ENCODE assay signal across 40 cellular contexts in genomic region chr21:23699402-23699801, GRCh38.
"Had no signal": no experiment of that assay in that cellular context is flagged by ENCODE, and none has a peak within 500 bp of the region (broad histone marks: within the 10 kb centered on the region; RNA-seq: fewer than 3 reads in every experiment).

No MANE protein-coding gene starts in this region.

- H3K27ac ChIP-seq: adrenal gland, ascending aorta, body of pancreas, brain microvascular endothelial cell, breast epithelium, cardiac muscle cell had no signal

- H3K4me3 ChIP-seq: adrenal gland, ascending aorta, body of pancreas, breast epithelium, cardiac muscle cell had no signal

- H3K36me3 Mint-ChIP-seq: activated naive CD4-positive, alpha-beta T cell treated with anti-CD3 and anti-CD28 coated beads, Interleukin-2, amount 10 ng/mL, durations not matched to agents 7 days and 5 days; activated naive CD4-positive, alpha-beta T cell treated with anti-CD3 and anti-CD28 coated beads, Interleukin-2, amount 50 U/mL, for 24 hours; activated naive CD8-positive, alpha-beta T cell; activated naive CD8-positive, alpha-beta T cell treated with anti-CD3 and anti-CD28 coated beads for 36 hours; activated naive CD8-positive, alpha-beta T cell treated with anti-CD3 and anti-CD28 coated beads, Interleukin-2, amount 10 ng/mL, durations not matched to agents 7 days and 5 days; brain had no signal

- ATAC-seq: activated naive CD4-positive, alpha-beta T cell treated with anti-CD3 and anti-CD28 coated beads, Interleukin-2, amount 50 U/mL, for 72 hours; activated naive CD8-positive, alpha-beta T cell treated with anti-CD3 and anti-CD28 coated beads, Interleukin-2, amount 50 U/mL, for 24 hours; activated T-cell treated with anti-CD3 and anti-CD28 coated beads, Interleukin-2, amount 50 U/mL, for 4 hours; activated T-cell treated with anti-CD3 and anti-CD28 coated beads, Interleukin-2, amount 50 U/mL, for 72 hours; activated T-helper 17 cell treated with anti-CD3 and anti-CD28 coated beads, Interleukin-2, amount 50 U/mL, for 72 hours; body of pancreas had no signal

- DNase-seq: activated effector memory CD4-positive, alpha-beta T cell treated with anti-CD3 and anti-CD28 coated beads, Interleukin-2, amount 50 U/mL, for 16 hours; activated effector memory CD4-positive, alpha-beta T cell treated with Interleukin-2 at 50 U/mL for 16 hours; activated gamma-delta T cell; activated gamma-delta T cell treated with Interleukin-2 at 50 U/mL for 16 hours; activated naive CD4-positive, alpha-beta T cell; activated naive CD4-positive, alpha-beta T cell treated with anti-CD3 and anti-CD28 coated beads for 36 hours; activated naive CD4-positive, alpha-beta T cell treated with anti-CD3 and anti-CD28 coated beads, Interleukin-2, amount 10 ng/mL, durations not matched to agents 7 days and 5 days; activated naive CD4-positive, alpha-beta T cell treated with anti-CD3 and anti-CD28 coated beads, Interleukin-2, amount 50 U/mL, for 16 hours; activated naive CD4-positive, alpha-beta T cell treated with Interleukin-2 at 50 U/mL for 16 hours; activated naive CD8-positive, alpha-beta T cell treated with anti-CD3 and anti-CD28 coated beads for 36 hours; activated naive CD8-positive, alpha-beta T cell treated with anti-CD3 and anti-CD28 coated beads, Interleukin-2, amount 10 ng/mL, durations not matched to agents 7 days and 5 days; activated naive CD8-positive, alpha-beta T cell treated with anti-CD3 and anti-CD28 coated beads, Interleukin-2, amount 50 U/mL, for 24 hours; activated T-cell treated with anti-CD3 and anti-CD28 coated beads, Interleukin-2, amount 50 U/mL, for 1 hour; activated T-cell treated with anti-CD3 and anti-CD28 coated beads, Interleukin-2, amount 50 U/mL, for 24 hours; activated T-cell treated with anti-CD3 and anti-CD28 coated beads, Interleukin-2, amount 50 U/mL, for 4 hours; activated T-cell treated with anti-CD3 and anti-CD28 coated beads, Interleukin-2, amount 50 U/mL, for 48 hours; activated T-cell treated with anti-CD3 and anti-CD28 coated beads, Interleukin-2, amount 50 U/mL, for 72 hours; adrenal gland; amniotic stem cell; amygdala; anterior cingulate cortex; aorta; body of pancreas; brain microvascular endothelial cell; caudate nucleus; central memory CD4-positive, alpha-beta T cell; cerebellar nuclear complex had no signal

- H3K36me3 ChIP-seq: adrenal gland, ascending aorta, brain microvascular endothelial cell, breast epithelium, cardiac muscle cell had no signal

- H3K27me3 Mint-ChIP-seq: activated naive CD4-positive, alpha-beta T cell treated with anti-CD3 and anti-CD28 coated beads, Interleukin-2, amount 10 ng/mL, durations not matched to agents 7 days and 5 days; activated naive CD8-positive, alpha-beta T cell treated with anti-CD3 and anti-CD28 coated beads for 36 hours; activated naive CD8-positive, alpha-beta T cell treated with anti-CD3 and anti-CD28 coated beads, Interleukin-2, amount 10 ng/mL, durations not matched to agents 7 days and 5 days; activated T-cell treated with anti-CD3 and anti-CD28 coated beads, Interleukin-2, amount 50 U/mL, for 24 hours; brain; central memory CD8-positive, alpha-beta T cell had no signal

- H3K9me3 ChIP-seq: adrenal gland, ascending aorta, body of pancreas had no signal

- FAIRE-seq: astrocyte, bronchial epithelial cell had no signal

- H3K27ac Mint-ChIP-seq: activated naive CD4-positive, alpha-beta T cell treated with anti-CD3 and anti-CD28 coated beads for 36 hours; activated naive CD4-positive, alpha-beta T cell treated with anti-CD3 and anti-CD28 coated beads, Interleukin-2, amount 10 ng/mL, durations not matched to agents 7 days and 5 days; activated naive CD4-positive, alpha-beta T cell treated with anti-CD3 and anti-CD28 coated beads, Interleukin-2, amount 50 U/mL, for 24 hours; activated naive CD4-positive, alpha-beta T cell treated with anti-CD3 and anti-CD28 coated beads, Interleukin-2, amount 50 U/mL, for 72 hours; activated naive CD8-positive, alpha-beta T cell; activated naive CD8-positive, alpha-beta T cell treated with anti-CD3 and anti-CD28 coated beads for 36 hours; activated naive CD8-positive, alpha-beta T cell treated with anti-CD3 and anti-CD28 coated beads, Interleukin-2, amount 10 ng/mL, durations not matched to agents 7 days and 5 days; activated naive CD8-positive, alpha-beta T cell treated with anti-CD3 and anti-CD28 coated beads, Interleukin-2, amount 50 U/mL, for 24 hours; activated T-cell treated with anti-CD3 and anti-CD28 coated beads, Interleukin-2, amount 50 U/mL, for 24 hours; activated T-cell treated with anti-CD3 and anti-CD28 coated beads, Interleukin-2, amount 50 U/mL, for 72 hours; activated T-helper 1 cell treated with anti-CD3 and anti-CD28 coated beads, Interleukin-12 subunit alpha, Interleukin-12 subunit beta, Interleukin-2, Interleukin-4 antibody, amounts not matched to agents 30 ng/mL and 10 ng/mL and 1 ng/mL, durations not matched to agents 14 hours and 24 hours and 36 hours; activated T-helper 17 cell treated with anti-CD3 and anti-CD28 coated beads, Interleukin-2, amount 50 U/mL, for 72 hours; activated T-helper 2 cell treated with anti-CD3 and anti-CD28 coated beads, Interferon-gamma antibody, Interleukin-2, Interleukin-4, amounts not matched to agents 10 μg/mL and 5 μg/mL and 100 μg/mL, durations not matched to agents 14 hours and 24 hours and 36 hours; brain had no signal

- H3K27me3 ChIP-seq: adrenal gland, ascending aorta, body of pancreas, brain microvascular endothelial cell, breast epithelium, cardiac muscle cell had no signal

- H3K4me1 ChIP-seq: adrenal gland, ascending aorta, body of pancreas, breast epithelium had no signal

- H3K4me3 Mint-ChIP-seq: activated naive CD4-positive, alpha-beta T cell treated with anti-CD3 and anti-CD28 coated beads for 36 hours; activated naive CD4-positive, alpha-beta T cell treated with anti-CD3 and anti-CD28 coated beads, Interleukin-2, amount 10 ng/mL, durations not matched to agents 7 days and 5 days; activated naive CD4-positive, alpha-beta T cell treated with anti-CD3 and anti-CD28 coated beads, Interleukin-2, amount 50 U/mL, for 24 hours; activated naive CD8-positive, alpha-beta T cell; activated naive CD8-positive, alpha-beta T cell treated with anti-CD3 and anti-CD28 coated beads for 36 hours; activated naive CD8-positive, alpha-beta T cell treated with anti-CD3 and anti-CD28 coated beads, Interleukin-2, amount 10 ng/mL, durations not matched to agents 7 days and 5 days; activated naive CD8-positive, alpha-beta T cell treated with anti-CD3 and anti-CD28 coated beads, Interleukin-2, amount 50 U/mL, for 24 hours; activated T-cell treated with anti-CD3 and anti-CD28 coated beads, Interleukin-2, amount 50 U/mL, for 24 hours; activated T-cell treated with anti-CD3 and anti-CD28 coated beads, Interleukin-2, amount 50 U/mL, for 4 hours; activated T-cell treated with anti-CD3 and anti-CD28 coated beads, Interleukin-2, amount 50 U/mL, for 72 hours; activated T-helper 1 cell treated with anti-CD3 and anti-CD28 coated beads, Interleukin-12 subunit alpha, Interleukin-12 subunit beta, Interleukin-2, Interleukin-4 antibody, amounts not matched to agents 30 ng/mL and 10 ng/mL and 1 ng/mL, durations not matched to agents 14 hours and 24 hours and 36 hours; activated T-helper 17 cell treated with anti-CD3 and anti-CD28 coated beads, Interleukin-2, amount 50 U/mL, for 72 hours; brain; central memory CD8-positive, alpha-beta T cell had no signal

- H3K4me1 Mint-ChIP-seq: activated naive CD4-positive, alpha-beta T cell treated with anti-CD3 and anti-CD28 coated beads, Interleukin-2, amount 10 ng/mL, durations not matched to agents 7 days and 5 days; activated naive CD4-positive, alpha-beta T cell treated with anti-CD3 and anti-CD28 coated beads, Interleukin-2, amount 50 U/mL, for 24 hours; activated naive CD8-positive, alpha-beta T cell treated with anti-CD3 and anti-CD28 coated beads for 36 hours; activated naive CD8-positive, alpha-beta T cell treated with anti-CD3 and anti-CD28 coated beads, Interleukin-2, amount 10 ng/mL, durations not matched to agents 7 days and 5 days; activated naive CD8-positive, alpha-beta T cell treated with anti-CD3 and anti-CD28 coated beads, Interleukin-2, amount 50 U/mL, for 24 hours; activated T-helper 17 cell treated with anti-CD3 and anti-CD28 coated beads, Interleukin-2, amount 50 U/mL, for 72 hours; central memory CD8-positive, alpha-beta T cell had no signal
